In genomic region chr11:33021937-33022336, GRCh38 we compare ENCODE assay signal across 2 cellular contexts.
TF ChIP-seq lines count a peak whose summit lies in the region.

No MANE protein-coding gene starts in this region.

TF ChIP-seq in A549, 52 proteins besides CTCF, POLR2A, EP300 and RAD21:
- TF ChIP-seq HOXB13 (CRISPR knock-in tag; IDR thresholded peaks at IDR 0.05; ENCODE audit: low read depth) = no peak
- TF ChIP-seq, protein P1, sequence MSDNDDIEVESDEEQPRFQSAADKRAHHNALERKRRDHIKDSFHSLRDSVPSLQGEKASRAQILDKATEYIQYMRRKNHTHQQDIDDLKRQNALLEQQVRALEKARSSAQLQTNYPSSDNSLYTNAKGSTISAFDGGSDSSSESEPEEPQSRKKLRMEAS (IDR thresholded peaks at IDR 0.05) = no peak

TF ChIP-seq in GM12878, 131 proteins besides CTCF, POLR2A, EP300 and RAD21:
- TF ChIP-seq E2F4 (IDR thresholded peaks at IDR 0.05; ENCODE audit: low read depth, low read length) (no peak), MXI1 (IDR thresholded peaks at IDR 0.05; ENCODE audit: low read depth, low read length) (no peak), ZNF274 (IDR thresholded peaks at IDR 0.05; ENCODE audit: insufficient read depth, insufficient read length) (no peak), RB1 (IDR thresholded peaks at IDR 0.05; ENCODE audit: borderline replicate concordance) (no peak), TCF12 (IDR thresholded peaks at IDR 0.05; ENCODE audit: low read depth, low read length) (no peak)
- TF ChIP-seq, protein P2, sequence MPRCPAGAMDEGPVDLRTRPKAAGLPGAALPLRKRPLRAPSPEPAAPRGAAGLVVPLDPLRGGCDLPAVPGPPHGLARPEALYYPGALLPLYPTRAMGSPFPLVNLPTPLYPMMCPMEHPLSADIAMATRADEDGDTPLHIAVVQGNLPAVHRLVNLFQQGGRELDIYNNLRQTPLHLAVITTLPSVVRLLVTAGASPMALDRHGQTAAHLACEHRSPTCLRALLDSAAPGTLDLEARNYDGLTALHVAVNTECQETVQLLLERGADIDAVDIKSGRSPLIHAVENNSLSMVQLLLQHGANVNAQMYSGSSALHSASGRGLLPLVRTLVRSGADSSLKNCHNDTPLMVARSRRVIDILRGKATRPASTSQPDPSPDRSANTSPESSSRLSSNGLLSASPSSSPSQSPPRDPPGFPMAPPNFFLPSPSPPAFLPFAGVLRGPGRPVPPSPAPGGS (IDR thresholded peaks at IDR 0.05; ENCODE audit: borderline replicate concordance, insufficient read depth, low read depth, low read length, poor library complexity, severe bottlenecking) = no peak
TF ChIP-seq in GM12878: peak in this region for 0.
